ENCODE assay signal across 28 cellular contexts in genomic region chr1:68000191-68000590, GRCh38. TPM values are rescaled to one million over a fixed set of nuclear protein-coding genes. Genes with fewer than 3 reads are reported as not detected.
"Had no signal": no experiment of that assay in that cellular context is flagged by ENCODE, and none has a peak within 500 bp of the region (broad histone marks: within the 10 kb centered on the region; RNA-seq: fewer than 3 reads in every experiment).

No MANE protein-coding gene starts in this region.

- H3K27ac ChIP-seq: neural progenitor cell, ovary, parathyroid adenoma, psoas muscle, skin epidermis, spleen, stomach, thoracic aorta, thyroid gland, tibial nerve, upper lobe of left lung, vagina had no signal

- H3K4me1 ChIP-seq: neural progenitor cell, parathyroid adenoma, psoas muscle, spleen, stomach, thyroid gland, tibial nerve, upper lobe of left lung, vagina had no signal

- ATAC-seq: naive thymus-derived CD4-positive, alpha-beta T cell; natural killer cell; psoas muscle; right cardiac atrium; sciatic nerve; stimulated activated naive B cell treated with anti-CD40 and anti-IgM and Interleukin-4, amounts not matched to agents 10 μg/mL and 1 μg/mL and 100 μg/mL, for 72 hours had no signal

- H3K9me3 ChIP-seq: ovary, thyroid gland had no signal

- H3K79me2 ChIP-seq: parathyroid adenoma had no signal

- H3K36me3 ChIP-seq: neural progenitor cell, ovary, spleen, stomach, thoracic aorta, thyroid gland, tibial nerve, upper lobe of left lung, vagina had no signal

- H3K4me3 ChIP-seq: neural progenitor cell, ovary, psoas muscle, skin epidermis, smooth muscle cell, spleen, stomach, thoracic aorta, thyroid gland, tibial nerve, upper lobe of left lung, vagina had no signal

- DNase-seq: naive thymus-derived CD4-positive, alpha-beta T cell; natural killer cell; occipital lobe; ovary; posterior cingulate gyrus; psoas muscle; right cardiac atrium; spleen; stimulated activated CD4-positive, alpha-beta T cell treated with anti-CD3 and anti-CD28 coated beads, Interleukin-12 subunit alpha, Interleukin-12 subunit beta, amount 100 ng/mL, for 4 hours; stimulated activated CD4-positive, alpha-beta T cell treated with anti-CD3 and anti-CD28 coated beads, Interleukin-1b, Interleukin-23, amount 100 ng/mL, for 48 hours; stimulated activated CD4-positive, alpha-beta T cell treated with anti-CD3 and anti-CD28 coated beads, Interleukin-4, amount 100 ng/mL, for 1 hour; stimulated activated CD4-positive, alpha-beta T cell treated with anti-CD3 and anti-CD28 coated beads, Interleukin-4, amount 100 ng/mL, for 4 hours; stimulated activated CD8-positive, alpha-beta memory T cell treated with anti-CD3 and anti-CD28 coated beads, Interleukin-4, amount 100 ng/mL, for 48 hours; stimulated activated naive B cell treated with anti-CD40 and anti-IgM and Interleukin-4, amounts not matched to agents 10 μg/mL and 1 μg/mL and 100 μg/mL, for 72 hours; stimulated activated naive CD4-positive, alpha-beta T cell treated with Interleukin-2 at 50 U/mL for 16 hours; stomach; thyroid gland; trophoblast cell; upper lobe of left lung had no signal

- FAIRE-seq: urothelium cell line had no signal

- H3K9ac ChIP-seq: neural progenitor cell, parathyroid adenoma had no signal

- H3K27me3 ChIP-seq: neural progenitor cell, ovary, spleen, stomach, thyroid gland, tibial nerve, upper lobe of left lung, vagina had no signal

- H3K4me2 ChIP-seq: neural progenitor cell, smooth muscle cell had no signal

- H2AFZ ChIP-seq: neural progenitor cell, parathyroid adenoma had no signal

RNA-seq across cellular contexts. Expression of gene DIRAS3, which starts 50.2 kb away (rescaled TPM):
- total RNA-seq: naive thymus-derived CD4-positive, alpha-beta T cell; natural killer cell had no signal
- polyA plus RNA-seq: naive thymus-derived CD4-positive, alpha-beta T cell had no signal
